ENCODE assay signal across 1 cellular context in genomic region chr1:7262611-7263010, GRCh38.
TF ChIP-seq lines count a peak whose summit lies in the region.

No MANE protein-coding gene starts in this region.

TF ChIP-seq in HepG2, 621 proteins besides CTCF, POLR2A, EP300 and RAD21 (continued from another document):
- TF ChIP-seq, protein P1, sequence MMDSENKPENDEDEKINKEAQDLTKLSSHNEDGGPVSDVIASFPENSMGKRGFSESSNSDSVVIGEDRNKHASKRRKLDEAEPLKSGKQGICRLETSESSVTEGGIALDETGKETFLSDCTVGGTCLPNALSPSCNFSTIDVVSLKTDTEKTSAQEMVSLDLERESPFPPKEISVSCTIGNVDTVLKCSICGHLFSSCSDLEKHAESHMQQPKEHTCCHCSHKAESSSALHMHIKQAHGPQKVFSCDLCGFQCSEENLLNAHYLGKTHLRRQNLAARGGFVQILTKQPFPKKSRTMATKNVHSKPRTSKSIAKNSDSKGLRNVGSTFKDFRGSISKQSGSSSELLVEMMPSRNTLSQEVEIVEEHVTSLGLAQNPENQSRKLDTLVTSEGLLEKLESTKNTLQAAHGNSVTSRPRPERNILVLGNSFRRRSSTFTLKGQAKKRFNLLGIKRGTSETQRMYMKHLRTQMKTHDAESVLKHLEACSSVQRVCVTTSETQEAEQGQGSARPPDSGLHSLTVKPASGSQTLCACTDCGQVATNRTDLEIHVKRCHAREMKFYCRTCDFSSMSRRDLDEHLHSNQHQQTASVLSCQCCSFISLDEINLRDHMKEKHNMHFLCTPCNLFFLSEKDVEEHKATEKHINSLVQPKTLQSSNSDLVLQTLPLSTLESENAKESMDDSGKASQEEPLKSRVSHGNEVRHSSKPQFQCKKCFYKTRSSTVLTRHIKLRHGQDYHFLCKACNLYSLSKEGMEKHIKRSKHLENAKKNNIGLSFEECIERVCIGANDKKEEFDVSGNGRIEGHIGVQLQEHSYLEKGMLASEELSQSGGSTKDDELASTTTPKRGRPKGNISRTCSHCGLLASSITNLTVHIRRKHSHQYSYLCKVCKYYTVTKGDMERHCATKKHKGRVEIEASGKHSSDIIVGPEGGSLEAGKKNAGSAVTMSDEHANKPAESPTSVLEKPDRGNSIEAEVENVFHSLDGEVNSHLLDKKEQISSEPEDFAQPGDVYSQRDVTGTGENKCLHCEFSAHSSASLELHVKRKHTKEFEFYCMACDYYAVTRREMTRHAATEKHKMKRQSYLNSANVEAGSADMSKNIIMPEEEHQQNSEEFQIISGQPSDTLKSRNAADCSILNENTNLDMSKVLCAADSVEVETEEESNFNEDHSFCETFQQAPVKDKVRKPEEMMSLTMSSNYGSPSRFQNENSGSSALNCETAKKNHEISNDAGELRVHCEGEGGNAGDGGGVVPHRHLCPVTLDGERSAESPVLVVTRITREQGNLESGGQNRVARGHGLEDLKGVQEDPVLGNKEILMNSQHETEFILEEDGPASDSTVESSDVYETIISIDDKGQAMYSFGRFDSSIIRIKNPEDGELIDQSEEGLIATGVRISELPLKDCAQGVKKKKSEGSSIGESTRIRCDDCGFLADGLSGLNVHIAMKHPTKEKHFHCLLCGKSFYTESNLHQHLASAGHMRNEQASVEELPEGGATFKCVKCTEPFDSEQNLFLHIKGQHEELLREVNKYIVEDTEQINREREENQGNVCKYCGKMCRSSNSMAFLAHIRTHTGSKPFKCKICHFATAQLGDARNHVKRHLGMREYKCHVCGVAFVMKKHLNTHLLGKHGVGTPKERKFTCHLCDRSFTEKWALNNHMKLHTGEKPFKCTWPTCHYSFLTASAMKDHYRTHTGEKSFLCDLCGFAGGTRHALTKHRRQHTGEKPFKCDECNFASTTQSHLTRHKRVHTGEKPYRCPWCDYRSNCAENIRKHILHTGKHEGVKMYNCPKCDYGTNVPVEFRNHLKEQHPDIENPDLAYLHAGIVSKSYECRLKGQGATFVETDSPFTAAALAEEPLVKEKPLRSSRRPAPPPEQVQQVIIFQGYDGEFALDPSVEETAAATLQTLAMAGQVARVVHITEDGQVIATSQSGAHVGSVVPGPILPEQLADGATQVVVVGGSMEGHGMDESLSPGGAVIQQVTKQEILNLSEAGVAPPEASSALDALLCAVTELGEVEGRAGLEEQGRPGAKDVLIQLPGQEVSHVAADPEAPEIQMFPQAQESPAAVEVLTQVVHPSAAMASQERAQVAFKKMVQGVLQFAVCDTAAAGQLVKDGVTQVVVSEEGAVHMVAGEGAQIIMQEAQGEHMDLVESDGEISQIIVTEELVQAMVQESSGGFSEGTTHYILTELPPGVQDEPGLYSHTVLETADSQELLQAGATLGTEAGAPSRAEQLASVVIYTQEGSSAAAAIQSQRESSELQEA (CRISPR knock-in tag; IDR thresholded peaks at IDR 0.05; ENCODE audit: not compliant biosample characterization), result no peak
- TF ChIP-seq, protein P2, sequence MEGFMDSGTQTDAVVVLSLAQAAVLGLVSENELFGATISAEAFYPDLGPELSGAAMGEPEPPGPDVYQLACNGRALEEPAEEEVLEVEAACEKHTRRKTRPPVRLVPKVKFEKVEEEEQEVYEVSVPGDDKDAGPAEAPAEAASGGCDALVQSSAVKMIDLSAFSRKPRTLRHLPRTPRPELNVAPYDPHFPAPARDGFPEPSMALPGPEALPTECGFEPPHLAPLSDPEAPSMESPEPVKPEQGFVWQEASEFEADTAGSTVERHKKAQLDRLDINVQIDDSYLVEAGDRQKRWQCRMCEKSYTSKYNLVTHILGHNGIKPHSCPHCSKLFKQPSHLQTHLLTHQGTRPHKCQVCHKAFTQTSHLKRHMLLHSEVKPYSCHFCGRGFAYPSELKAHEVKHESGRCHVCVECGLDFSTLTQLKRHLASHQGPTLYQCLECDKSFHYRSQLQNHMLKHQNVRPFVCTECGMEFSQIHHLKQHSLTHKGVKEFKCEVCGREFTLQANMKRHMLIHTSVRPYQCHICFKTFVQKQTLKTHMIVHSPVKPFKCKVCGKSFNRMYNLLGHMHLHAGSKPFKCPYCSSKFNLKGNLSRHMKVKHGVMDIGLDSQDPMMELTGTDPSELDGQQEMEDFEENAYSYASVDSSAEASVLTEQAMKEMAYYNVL (CRISPR knock-in tag; IDR thresholded peaks at IDR 0.05; ENCODE audit: borderline replicate concordance), result no peak
- TF ChIP-seq, protein P3, sequence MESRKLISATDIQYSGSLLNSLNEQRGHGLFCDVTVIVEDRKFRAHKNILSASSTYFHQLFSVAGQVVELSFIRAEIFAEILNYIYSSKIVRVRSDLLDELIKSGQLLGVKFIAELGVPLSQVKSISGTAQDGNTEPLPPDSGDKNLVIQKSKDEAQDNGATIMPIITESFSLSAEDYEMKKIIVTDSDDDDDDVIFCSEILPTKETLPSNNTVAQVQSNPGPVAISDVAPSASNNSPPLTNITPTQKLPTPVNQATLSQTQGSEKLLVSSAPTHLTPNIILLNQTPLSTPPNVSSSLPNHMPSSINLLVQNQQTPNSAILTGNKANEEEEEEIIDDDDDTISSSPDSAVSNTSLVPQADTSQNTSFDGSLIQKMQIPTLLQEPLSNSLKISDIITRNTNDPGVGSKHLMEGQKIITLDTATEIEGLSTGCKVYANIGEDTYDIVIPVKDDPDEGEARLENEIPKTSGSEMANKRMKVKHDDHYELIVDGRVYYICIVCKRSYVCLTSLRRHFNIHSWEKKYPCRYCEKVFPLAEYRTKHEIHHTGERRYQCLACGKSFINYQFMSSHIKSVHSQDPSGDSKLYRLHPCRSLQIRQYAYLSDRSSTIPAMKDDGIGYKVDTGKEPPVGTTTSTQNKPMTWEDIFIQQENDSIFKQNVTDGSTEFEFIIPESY (CRISPR knock-in tag; IDR thresholded peaks at IDR 0.05), result no peak
- TF ChIP-seq ZNF138 (CRISPR knock-in tag; IDR thresholded peaks at IDR 0.05; ENCODE audit: low read depth) (no peak), ZFY (CRISPR knock-in tag; IDR thresholded peaks at IDR 0.05) (no peak), ZBTB2 (CRISPR knock-in tag; IDR thresholded peaks at IDR 0.05; ENCODE audit: low read depth) (no peak), AKAP8 (CRISPR knock-in tag; IDR thresholded peaks at IDR 0.05) (no peak), ZNF772 (CRISPR knock-in tag; IDR thresholded peaks at IDR 0.05) (no peak), ZNF720 (CRISPR knock-in tag; IDR thresholded peaks at IDR 0.05) (no peak), NR2F2 (IDR thresholded peaks at IDR 0.05; ENCODE audit: borderline replicate concordance, low read depth) (no peak)
